Comparison of ENCODE assay signal across 26 cellular contexts in genomic region chr19:43471091-43471490, GRCh38. TPM values are rescaled to one million over a fixed set of nuclear protein-coding genes. Genes with fewer than 3 reads are reported as not detected.
A peak's percentile ranks its signal among the peaks of the same experiment; 100 is the strongest.
DNase-seq lines count a peak whose midpoint lies in the region; ATAC-seq and TF ChIP-seq lines count a peak whose summit lies in the region.
"Had no signal": no experiment of that assay in that cellular context is flagged by ENCODE, and none has a peak within 500 bp of the region (broad histone marks: within the 10 kb centered on the region; RNA-seq: fewer than 3 reads in every experiment).

No MANE protein-coding gene starts in this region.

- H3K27ac Mint-ChIP-seq in CD4-positive, alpha-beta memory T cell = peak overlapping the region in 5 of 7 donors; percentile 35 to 97 (median 90)
- H3K27ac Mint-ChIP-seq in mesothelial cell of epicardium = peak overlapping the region; percentile 64
- H3K27ac Mint-ChIP-seq: activated B cell treated with CpG ODN at 0.5 μM for 24 hours; activated CD4-positive, alpha-beta memory T cell treated with anti-CD3 and anti-CD28 coated beads, Interleukin-2, amount 10 ng/mL, durations not matched to agents 7 days and 5 days had no signal

- TF ChIP-seq CTCF in PC-9 (conservative IDR thresholded peaks at IDR 0.05) (no peak), mesothelial cell of epicardium (IDR thresholded peaks at IDR 0.05; ENCODE audit: unreplicated experiment) (no peak), left ventricle myocardium inferior (IDR thresholded peaks at IDR 0.05; ENCODE audit: borderline replicate concordance) (no peak)

- peaks cover 32 to 64% (median 48%) of the 10 kb centered on the region in 4 donors for H3K4me1 Mint-ChIP-seq in CD4-positive, alpha-beta memory T cell
- peaks cover 17% of the 10 kb centered on the region for H3K4me1 Mint-ChIP-seq in mesothelial cell of epicardium

- no peaks in the 10 kb centered on the region for H3K9me2 ChIP-seq in PC-9 (ENCODE audit: insufficient read depth)

- H3K9me3 Mint-ChIP-seq in CD4-positive, alpha-beta memory T cell = peaks cover 0 to 2% (median 0%) of the 10 kb centered on the region in 8 donors
- H3K9me3 Mint-ChIP-seq in mesothelial cell of epicardium = peaks cover 3% of the 10 kb centered on the region
- H3K9me3 Mint-ChIP-seq: activated B cell treated with CpG ODN at 0.5 μM for 24 hours; activated CD4-positive, alpha-beta memory T cell treated with anti-CD3 and anti-CD28 coated beads, Interleukin-2, amount 10 ng/mL, durations not matched to agents 7 days and 5 days; CD8-positive, alpha-beta memory T cell; immature natural killer cell had no signal

- H3K4me1 ChIP-seq in CD4-positive, alpha-beta memory T cell (ENCODE audit: insufficient read depth, low read length) = peaks cover 48% of the 10 kb centered on the region
- H3K4me1 ChIP-seq in PC-9 (replicated peaks; ENCODE audit: insufficient read depth) = peaks cover 61% of the 10 kb centered on the region
- peaks cover 13% of the 10 kb centered on the region for H3K4me1 ChIP-seq in left ventricle myocardium inferior

- H3K4me2 ChIP-seq in PC-9 = peak overlapping the region; percentile 62

- H3K79me2 ChIP-seq in PC-9 (ENCODE audit: low read depth) = no peaks in the 10 kb centered on the region

- no peaks in the 10 kb centered on the region for H3K27me3 Mint-ChIP-seq in CD4-positive, alpha-beta memory T cell
- peaks cover 1% of the 10 kb centered on the region for H3K27me3 Mint-ChIP-seq in mesothelial cell of epicardium (ENCODE audit: low read depth)
- H3K27me3 Mint-ChIP-seq: activated B cell treated with CpG ODN at 0.5 μM for 24 hours had no signal

- peaks cover 3 to 4% of the 10 kb centered on the region in 2 donors for H3K36me3 Mint-ChIP-seq in CD4-positive, alpha-beta memory T cell
- H3K36me3 Mint-ChIP-seq in mesothelial cell of epicardium = peaks cover 2% of the 10 kb centered on the region

- ATAC-seq in GM19324 (IDR thresholded peaks at IDR 0.05; ENCODE audit: low FRiP score, unreplicated experiment) = no peak
- ATAC-seq: heart right ventricle, mucosa of descending colon had no signal

- POLR2A ChIA-PET in CD4-positive, alpha-beta memory T cell (lab: Charles Lee; ENCODE audit: partially characterized antibody) = interaction anchor here (1.4 kb wide), 1 partner anchor 24 kb away, joined by 4 read pairs; no protein-coding TSS in a partner anchor
- POLR2A ChIA-PET in PC-9 (lab: Charles Lee; ENCODE audit: unreplicated experiment) = no interaction called here

- CTCF ChIA-PET in CD4-positive, alpha-beta memory T cell (lab: Charles Lee; ENCODE audit: partially characterized antibody) = interaction anchor here (0.7 kb wide), 2 partner anchors 293 to 1706 kb away, joined by 4 to 5 read pairs; no protein-coding TSS in a partner anchor
- CTCF ChIA-PET in PC-9 (lab: Charles Lee) = no interaction called here

- no peaks in the 10 kb centered on the region for H4K20me1 ChIP-seq in PC-9 (ENCODE audit: insufficient read depth)

- no peak overlapping the region for H3K4me3 Mint-ChIP-seq in CD4-positive, alpha-beta memory T cell
- H3K4me3 Mint-ChIP-seq in mesothelial cell of epicardium = no peak overlapping the region
- H3K4me3 Mint-ChIP-seq: activated B cell treated with CpG ODN at 0.5 μM for 24 hours; activated CD4-positive, alpha-beta memory T cell treated with anti-CD3 and anti-CD28 coated beads, Interleukin-2, amount 10 ng/mL, durations not matched to agents 7 days and 5 days; CD8-positive, alpha-beta memory T cell; immature natural killer cell had no signal

- DNase-seq in CD4-positive, alpha-beta memory T cell = no peak
- peak; percentile 40 to 51 for DNase-seq in PC-9
- DNase-seq in mesothelial cell of epicardium (ENCODE audit: low spot score in 2 of 2, unreplicated experiment in 2 of 2) = no peak
- DNase-seq in MG63 = no peak
- DNase-seq in left ventricle myocardium inferior = no peak
- DNase-seq: activated B cell treated with CpG ODN at 0.5 μM for 24 hours; activated CD4-positive, alpha-beta memory T cell treated with anti-CD3 and anti-CD28 coated beads, Interleukin-2, amount 10 ng/mL, durations not matched to agents 7 days and 5 days; CD8-positive, alpha-beta memory T cell; DMS53; GM23248; heart right ventricle; immature natural killer cell; mucosa of descending colon; NCI-H1436; NCI-H524; RPMI8226; spleen; stimulated activated CD4-positive, alpha-beta T cell treated with anti-CD3 and anti-CD28 coated beads, Interleukin-4, amount 100 ng/mL, for 4 hours; stomach; T1000 had no signal

- H3F3A ChIP-seq in PC-9 (ENCODE audit: insufficient read depth, low read depth) = peaks cover 68% of the 10 kb centered on the region

- no peaks in the 10 kb centered on the region for H3K36me3 ChIP-seq in CD4-positive, alpha-beta memory T cell (ENCODE audit: insufficient read depth, low read length)
- H3K36me3 ChIP-seq in PC-9 (ENCODE audit: low read depth) (no peaks in the 10 kb centered on the region), MG63 (peaks cover 8% of the 10 kb centered on the region), left ventricle myocardium inferior (no peaks in the 10 kb centered on the region)
- H3K36me3 ChIP-seq: heart right ventricle, spleen, stomach had no signal

- H3K27ac ChIP-seq in CD4-positive, alpha-beta memory T cell (ENCODE audit: low read depth, low read length) = no peak overlapping the region
- H3K27ac ChIP-seq in PC-9 = peak overlapping the region; percentile 27; the same call in 1 of the 2 replicates
- no peak overlapping the region for H3K27ac ChIP-seq in left ventricle myocardium inferior (replicated peaks)
- H3K27ac ChIP-seq: GM23248, heart right ventricle, SK-N-MC, spleen, stomach had no signal

- H3K9me3 ChIP-seq in CD4-positive, alpha-beta memory T cell (ENCODE audit: control insufficient read depth in 1 of 2, low read length in 2 of 2) = no peaks in the 10 kb centered on the region
- H3K9me3 ChIP-seq in PC-9 (ENCODE audit: insufficient read depth, low read depth) (no peaks in the 10 kb centered on the region), MG63 (no peaks in the 10 kb centered on the region), left ventricle myocardium inferior (replicated peaks) (no peaks in the 10 kb centered on the region)
- H3K9me3 ChIP-seq: heart right ventricle, mucosa of descending colon, spleen, stomach had no signal

- BruUV-seq in PC-9 (replicated peaks; lab: Mats Ljungman, UMichigan) = no TSS peak

- no peak overlapping the region for H3K4me3 ChIP-seq in CD4-positive, alpha-beta memory T cell (ENCODE audit: low read length in 2 of 2)
- H3K4me3 ChIP-seq in PC-9 (no peak overlapping the region), MG63 (no peak overlapping the region), left ventricle myocardium inferior (no peak overlapping the region)
- H3K4me3 ChIP-seq: GM23248, heart right ventricle, mucosa of descending colon, SK-N-MC, spleen, stomach had no signal

- intact Hi-C loops in CD4-positive, alpha-beta memory T cell (cut with micrococcal nuclease) = no loop called here
- intact Hi-C loops in PC-9 (cut with micrococcal nuclease; ENCODE audit: unreplicated experiment) (no loop called here), left ventricle myocardium inferior (cut with micrococcal nuclease) (no loop called here)

- H2AFZ ChIP-seq in PC-9 = no peak overlapping the region
- H2AFZ ChIP-seq: GM23248 had no signal

- no peaks in the 10 kb centered on the region for H3K27me3 ChIP-seq in CD4-positive, alpha-beta memory T cell (ENCODE audit: insufficient read depth, low read length)
- H3K27me3 ChIP-seq in PC-9 (ENCODE audit: insufficient read depth, low read depth) (no peaks in the 10 kb centered on the region), MG63 (no peaks in the 10 kb centered on the region), left ventricle myocardium inferior (ENCODE audit: low read depth) (peaks cover 4% of the 10 kb centered on the region)
- H3K27me3 ChIP-seq: stomach had no signal

RNA-seq across cellular contexts. Expression of gene LYPD3, which starts 5.7 kb away (rescaled TPM):
- total RNA-seq in CD4-positive, alpha-beta memory T cell = 1 to 10 TPM; 3.3 to 3.7 TPM
- polyA plus RNA-seq in CD4-positive, alpha-beta memory T cell = 1 to 10 TPM; 4.4 to 5.9 TPM
- total RNA-seq in PC-9 (2021) (70.8 and 78.3 TPM in 2 replicates), mesothelial cell of epicardium (2.6 to 4.4 TPM (median 3.4 TPM) in 3 replicates), left ventricle myocardium inferior (0.38 TPM)
- total RNA-seq in MG63 (2014; rRNA removed; shearing (Covaris generic); ENCODE audit: low replicate concordance) = not detected in 2 replicates
- total RNA-seq: activated B cell treated with CpG ODN at 0.5 μM for 24 hours, GM23248, pulmonary artery endothelial cell had no signal

RNA-seq across cellular contexts. Expression of gene PHLDB3, which starts 33.5 kb away (rescaled TPM):
- total RNA-seq in CD4-positive, alpha-beta memory T cell = 10 to 100 TPM; 36.9 to 47.3 TPM
- 1 to 10 TPM; 1.3 to 5.5 TPM for polyA plus RNA-seq in CD4-positive, alpha-beta memory T cell
- total RNA-seq in PC-9 (2021) (36.7 and 50.7 TPM in 2 replicates), mesothelial cell of epicardium (28.0 to 31.4 TPM (median 28.2 TPM) in 3 replicates), left ventricle myocardium inferior (4.5 TPM)
- total RNA-seq in MG63 (2014; rRNA removed; shearing (Covaris generic); ENCODE audit: low replicate concordance) = 3.5 and 10.5 TPM in 2 replicates

RNA-seq across cellular contexts. Expression of gene ETHE1, which starts 55.9 kb away (rescaled TPM):
- 10 to 100 TPM; 23.9 to 29.1 TPM for total RNA-seq in CD4-positive, alpha-beta memory T cell
- polyA plus RNA-seq in CD4-positive, alpha-beta memory T cell = 10 to 100 TPM; 79.1 to 80.7 TPM
- total RNA-seq in PC-9 (2021) (83.4 and 89.3 TPM in 2 replicates), mesothelial cell of epicardium (26.8 to 29.0 TPM (median 27.9 TPM) in 3 replicates), left ventricle myocardium inferior (14.6 TPM)
- 76.7 and 101 TPM in 2 replicates for total RNA-seq in MG63 (2014; rRNA removed; shearing (Covaris generic); ENCODE audit: low replicate concordance)

RNA-seq across cellular contexts. Expression of gene TEX101, which starts 56.4 kb away (rescaled TPM):
- not detected for total RNA-seq in CD4-positive, alpha-beta memory T cell
- polyA plus RNA-seq in CD4-positive, alpha-beta memory T cell = not detected
- total RNA-seq in PC-9 (2021) = not detected in 2 replicates
- total RNA-seq in mesothelial cell of epicardium = not detected in 3 replicates
- not detected in 2 replicates for total RNA-seq in MG63 (2014; rRNA removed; shearing (Covaris generic); ENCODE audit: low replicate concordance)
- not detected for total RNA-seq in left ventricle myocardium inferior
- total RNA-seq: activated B cell treated with CpG ODN at 0.5 μM for 24 hours; activated CD4-positive, alpha-beta memory T cell treated with anti-CD3 and anti-CD28 coated beads, Interleukin-2, amount 10 ng/mL, durations not matched to agents 7 days and 5 days; activated naive CD4-positive, alpha-beta T cell treated with anti-CD3 and anti-CD28 coated beads, Interleukin-2, amount 50 U/mL, for 72 hours; CD8-positive, alpha-beta memory T cell; GM23248; heart right ventricle; liver; M059J; pulmonary artery endothelial cell; spleen; stomach had no signal
- polyA plus RNA-seq: CD8-positive, alpha-beta memory T cell; GM23248; heart right ventricle; immature natural killer cell; liver; spleen had no signal

Comparison
In these comparisons a context has a peak if more than half of its experiments do, and no peak if none do; other contexts are left out.
1. DNase-seq: peak in PC-9 (2 of 2); none in CD4-positive, alpha-beta memory T cell (0 of 5), mesothelial cell of epicardium (0 of 2), MG63 (single experiment) and left ventricle myocardium inferior (single experiment).
2. RNA of gene LYPD3, which starts 5.7 kb away (total RNA-seq): 70.8 to 78.3 TPM in PC-9; 3.3 to 3.7 TPM in CD4-positive, alpha-beta memory T cell, 2.6 to 4.4 TPM in mesothelial cell of epicardium, 0.38 TPM in left ventricle myocardium inferior (single experiment) and not detected in MG63; every median in the first group is over 10 times any median in the second.